ENCODE assay signal across 10 cellular contexts in genomic region chr9:696332-697090, GRCh38.
DNase-seq lines count a peak whose midpoint lies in the region; ATAC-seq, FAIRE-seq and TF ChIP-seq lines count a peak whose summit lies in the region.
"Had no signal": no experiment of that assay in that cellular context is flagged by ENCODE, and none has a peak within 500 bp of the region (broad histone marks: within the 10 kb centered on the region; RNA-seq: fewer than 3 reads in every experiment).

No MANE protein-coding gene starts in this region.

- peaks cover 18 to 93% (median 77%) of the 10 kb centered on the region in 5 donors for H3K4me1 ChIP-seq in subcutaneous abdominal adipose tissue (ENCODE audit: control insufficient read depth in 5 of 5, insufficient read depth in 5 of 5, low read length in 5 of 5)
- H3K4me1 ChIP-seq in naive thymus-derived CD4-positive, alpha-beta T cell (ENCODE audit: control insufficient read depth in 2 of 2, insufficient read depth in 2 of 2, low read length in 2 of 2) = no peaks in the 10 kb centered on the region

- intact Hi-C loops in naive thymus-derived CD4-positive, alpha-beta T cell (cut with micrococcal nuclease) = no loop called here

- peak overlapping the region; percentile 1 to 87 (median 34) for H3K9ac ChIP-seq in subcutaneous abdominal adipose tissue (ENCODE audit: low read length in 5 of 5)

- H3K27ac ChIP-seq in subcutaneous abdominal adipose tissue (ENCODE audit: low read depth, low read length) = peak overlapping the region; percentile 98
- H3K27ac ChIP-seq in naive thymus-derived CD4-positive, alpha-beta T cell (ENCODE audit: low read depth, low read length) = no peak overlapping the region
- H3K27ac ChIP-seq: neutrophil had no signal

- H3K4me3 ChIP-seq in bronchial epithelial cell (ENCODE audit: low read depth, low read length) = no peak overlapping the region
- H3K4me3 ChIP-seq in subcutaneous abdominal adipose tissue (ENCODE audit: low read depth in 1 of 5, low read length in 5 of 5) = peak overlapping the region; percentile 4 to 65 (median 34)
- no peak overlapping the region for H3K4me3 ChIP-seq in naive thymus-derived CD4-positive, alpha-beta T cell (ENCODE audit: low read length)

- peaks cover 7% of the 10 kb centered on the region; the same call in 1 of the 2 replicates for H3K27me3 Mint-ChIP-seq in HFFc6 (ENCODE audit: insufficient read depth)
- H3K27me3 Mint-ChIP-seq in naive thymus-derived CD4-positive, alpha-beta T cell = peaks cover 0 to 13% (median 4%) of the 10 kb centered on the region in 5 donors

- H3K36me3 Mint-ChIP-seq in HFFc6 (ENCODE audit: low read depth) = peaks cover 21% of the 10 kb centered on the region
- peaks cover 0 to 3% (median 0%) of the 10 kb centered on the region in 5 donors for H3K36me3 Mint-ChIP-seq in naive thymus-derived CD4-positive, alpha-beta T cell

- H3K36me3 ChIP-seq in bronchial epithelial cell (ENCODE audit: control insufficient read depth, insufficient read depth, low read length) = no peaks in the 10 kb centered on the region
- peaks cover 0 to 6% (median 4%) of the 10 kb centered on the region in 5 donors for H3K36me3 ChIP-seq in subcutaneous abdominal adipose tissue (ENCODE audit: control insufficient read depth in 5 of 5, insufficient read depth in 5 of 5, low read length in 5 of 5)
- no peaks in the 10 kb centered on the region for H3K36me3 ChIP-seq in naive thymus-derived CD4-positive, alpha-beta T cell (ENCODE audit: control insufficient read depth in 2 of 3, insufficient read depth in 3 of 3, low read length in 3 of 3)
- H3K36me3 ChIP-seq: neutrophil had no signal

- H3K4me3 Mint-ChIP-seq in HFFc6 = peak overlapping the region; percentile 73
- H3K4me3 Mint-ChIP-seq in naive thymus-derived CD4-positive, alpha-beta T cell = no peak overlapping the region

- H3K4me1 Mint-ChIP-seq in HFFc6 (ENCODE audit: low read depth) = peaks cover 93% of the 10 kb centered on the region
- H3K4me1 Mint-ChIP-seq in naive thymus-derived CD4-positive, alpha-beta T cell = peaks cover 0 to 10% (median 5%) of the 10 kb centered on the region in 7 donors

- CTCF ChIA-PET in naive thymus-derived CD4-positive, alpha-beta T cell (lab: Charles Lee) = no interaction called here

- H3K27ac Mint-ChIP-seq in HFFc6 = peak overlapping the region; percentile 86
- H3K27ac Mint-ChIP-seq in naive thymus-derived CD4-positive, alpha-beta T cell = no peak overlapping the region

- no peaks in the 10 kb centered on the region for H3K9me3 Mint-ChIP-seq in HFFc6
- H3K9me3 Mint-ChIP-seq in naive thymus-derived CD4-positive, alpha-beta T cell = no peaks in the 10 kb centered on the region

- DNase-seq in HFFc6 (peak; percentile 70), bronchial epithelial cell (ENCODE audit: low read depth) (peak; percentile 69), iris pigment epithelial cell (ENCODE audit: low read depth) (peak; percentile 83), SKM-1 (lab: John Stamatoyannopoulos, UW; ENCODE audit: unreplicated experiment) (no peak), HT-29 (ENCODE audit: low spot score) (no peak)
- no peak for DNase-seq in naive thymus-derived CD4-positive, alpha-beta T cell
- DNase-seq: stimulated activated naive CD4-positive, alpha-beta T cell treated with Interleukin-2 at 50 U/mL for 16 hours had no signal

- no peak for ATAC-seq in GM18520 (IDR thresholded peaks at IDR 0.05; ENCODE audit: unreplicated experiment)
- no peak for ATAC-seq in naive thymus-derived CD4-positive, alpha-beta T cell

- TF ChIP-seq CTCF in HFFc6 (IDR thresholded peaks at IDR 0.05) (peak; percentile 42), bronchial epithelial cell (IDR thresholded peaks at IDR 0.05; ENCODE audit: insufficient read depth, low read length, severe bottlenecking) (peak; percentile 35)

- no peak for FAIRE-seq in bronchial epithelial cell (lab: Jason Lieb, UNC)

- no peaks in the 10 kb centered on the region for H3K27me3 ChIP-seq in bronchial epithelial cell (ENCODE audit: control insufficient read depth, insufficient read depth, low read length)
- no peaks in the 10 kb centered on the region for H3K27me3 ChIP-seq in subcutaneous abdominal adipose tissue (ENCODE audit: control insufficient read depth in 5 of 5, insufficient read depth in 4 of 5, low read length in 5 of 5)
- H3K27me3 ChIP-seq in naive thymus-derived CD4-positive, alpha-beta T cell (ENCODE audit: control insufficient read depth in 2 of 2, insufficient read depth in 2 of 2, low read length in 2 of 2) = no peaks in the 10 kb centered on the region
- H3K27me3 ChIP-seq: neutrophil had no signal

- H3K9me3 ChIP-seq in subcutaneous abdominal adipose tissue (ENCODE audit: control insufficient read depth in 5 of 5, low read length in 5 of 5) = no peaks in the 10 kb centered on the region
- no peaks in the 10 kb centered on the region for H3K9me3 ChIP-seq in naive thymus-derived CD4-positive, alpha-beta T cell (ENCODE audit: control insufficient read depth in 2 of 3, low read length in 3 of 3)
- H3K9me3 ChIP-seq: neutrophil had no signal

- POLR2A ChIA-PET in naive thymus-derived CD4-positive, alpha-beta T cell (lab: Charles Lee) = no interaction called here

Comparison
In these comparisons a context has a peak if more than half of its experiments do, and no peak if none do; other contexts are left out.
1. DNase-seq: peak in HFFc6 (single experiment), bronchial epithelial cell (single experiment) and iris pigment epithelial cell (single experiment); none in naive thymus-derived CD4-positive, alpha-beta T cell (0 of 9), SKM-1 (single experiment) and HT-29 (single experiment).
2. H3K4me3 ChIP-seq: peak in subcutaneous abdominal adipose tissue (5 of 5); none in bronchial epithelial cell (single experiment) and naive thymus-derived CD4-positive, alpha-beta T cell (single experiment).